ENCODE assay signal across 21 cellular contexts in the genomic region with DNA sequence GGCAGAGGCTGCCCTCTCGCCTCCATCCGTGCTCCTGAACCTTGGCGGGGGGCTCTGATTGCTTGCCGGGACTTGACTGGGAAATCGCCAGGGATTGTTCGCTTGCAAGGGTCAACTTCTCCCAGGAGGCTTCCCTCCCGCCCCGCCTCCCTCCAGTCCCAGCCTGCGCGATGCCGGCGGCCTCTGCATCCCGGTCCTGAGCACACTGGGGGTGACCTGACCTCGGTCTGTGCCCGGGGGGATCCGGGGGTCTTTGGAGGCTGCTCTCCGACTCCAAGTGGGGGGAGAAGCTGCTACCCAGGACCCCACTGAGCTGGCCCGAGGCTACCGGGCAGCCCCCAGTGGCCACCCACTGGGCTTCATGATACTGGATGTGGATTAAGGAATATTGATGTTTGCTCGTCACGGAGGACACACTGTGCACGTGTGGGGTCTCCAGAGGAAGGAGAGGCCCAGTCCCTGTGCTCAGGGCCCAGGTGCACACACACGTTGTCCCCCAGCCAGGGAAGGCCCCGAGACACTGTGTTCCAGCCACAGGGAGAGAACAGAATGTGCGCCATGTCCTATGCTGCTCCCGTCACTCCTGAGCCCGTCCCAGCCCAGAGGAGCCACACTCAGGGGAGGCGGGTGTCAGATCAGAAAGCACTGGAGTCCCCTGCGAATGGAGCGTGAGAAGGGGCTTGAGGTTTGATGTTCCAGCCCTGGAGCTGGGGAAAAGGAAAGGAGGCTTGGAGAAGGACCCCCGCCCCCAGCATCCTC. TPM values are rescaled to one million over a fixed set of nuclear protein-coding genes. Genes with fewer than 3 reads are reported as not detected.
DNase-seq lines count a peak whose midpoint lies in the region; ATAC-seq and TF ChIP-seq lines count a peak whose summit lies in the region.
"Had no signal": no experiment of that assay in that cellular context is flagged by ENCODE, and none has a peak within 500 bp of the region (broad histone marks: within the 10 kb centered on the region; RNA-seq: fewer than 3 reads in every experiment).

No MANE protein-coding gene starts in this region.

- no peak overlapping the region for H4K8ac ChIP-seq in mesenchymal stem cell (ENCODE audit: low read length)

- intact Hi-C loops in sigmoid colon (cut with DNase I) = no loop called here

- H3K4me3 ChIP-seq in mesenchymal stem cell (ENCODE audit: insufficient read depth in 1 of 2, low read depth in 1 of 2, low read length in 2 of 2) (no peak overlapping the region), sigmoid colon (no peak overlapping the region)
- H3K4me3 ChIP-seq: BLaER1 treated with 17β-estradiol and CSF1 and Interleukin-3, amounts not matched to agents 10 nM and 100 nM; HAP-1; K562; SJCRH30 had no signal

- no peak for TF ChIP-seq CTCF in sigmoid colon (IDR thresholded peaks at IDR 0.05)

- H4K91ac ChIP-seq in mesenchymal stem cell (ENCODE audit: low read length) = no peak overlapping the region

- no peak for TF ChIP-seq EP300 in sigmoid colon (IDR thresholded peaks at IDR 0.05)

- H2BK15ac ChIP-seq in mesenchymal stem cell (ENCODE audit: low read depth, poor library complexity, severe bottlenecking) = no peak overlapping the region

- H3K4me1 ChIP-seq in mesenchymal stem cell (ENCODE audit: control insufficient read depth, insufficient read depth, low read depth, low read length) (peaks cover 16% of the 10 kb centered on the region), sigmoid colon (no peaks in the 10 kb centered on the region)
- H3K4me1 ChIP-seq: HAP-1 had no signal

- H2BK5ac ChIP-seq in mesenchymal stem cell (ENCODE audit: low read depth, low read length, poor library complexity, severe bottlenecking) = no peak overlapping the region

- H2AFZ ChIP-seq in mesenchymal stem cell (ENCODE audit: low read depth, low read length) = no peak overlapping the region

- H3K18ac ChIP-seq in mesenchymal stem cell (ENCODE audit: low read depth in 1 of 2, low read length in 2 of 2) = no peak overlapping the region

- peak overlapping the region; percentile 31 for H2AK5ac ChIP-seq in mesenchymal stem cell (ENCODE audit: low read length, severe bottlenecking)

- no peak overlapping the region for H2BK12ac ChIP-seq in mesenchymal stem cell (ENCODE audit: low read length in 2 of 2)

- DNase-seq in activated CD8-positive, alpha-beta memory T cell treated with anti-CD3 and anti-CD28 coated beads, Interleukin-2, amount 50 U/mL, for 48 hours = peak; percentile 39
- no peak for DNase-seq in activated CD8-positive, alpha-beta memory T cell treated with anti-CD3 and anti-CD28 coated beads, Interleukin-2, amount 50 U/mL, for 4 hours
- DNase-seq in ecto neural progenitor cell (ENCODE audit: low spot score) (peak; percentile 59), mesenchymal stem cell (no peak), sigmoid colon (no peak), NCI-H1092 (lab: John Stamatoyannopoulos, UW) (no peak)
- peak; percentile 8 for DNase-seq in stimulated activated CD8-positive, alpha-beta memory T cell treated with anti-CD3 and anti-CD28 coated beads, Interleukin-4, amount 100 ng/mL, for 48 hours
- DNase-seq: DMS 273 treated with DMSO at 0.1 percent for 48 hours, GDM1, NCI-H1436, NCI-H2029 treated with DMSO at 0.1 percent for 48 hours, NCI-H2171 treated with DMSO at 0.1 percent for 48 hours, NCI-H446 treated with DMSO at 0.1 percent for 48 hours, NCI-H774, RPMI8226 had no signal

- H3K23ac ChIP-seq in mesenchymal stem cell (ENCODE audit: low read length in 2 of 2) = no peak overlapping the region

- no peak overlapping the region for H3K4ac ChIP-seq in mesenchymal stem cell (ENCODE audit: low read depth in 1 of 2, low read length in 2 of 2)

- H3K27me3 ChIP-seq in mesenchymal stem cell (ENCODE audit: control insufficient read depth in 1 of 2, insufficient read depth in 1 of 2, low read length in 2 of 2) (peaks cover 28 to 75% of the 10 kb centered on the region in 2 experiments), sigmoid colon (peaks cover 3 to 76% (median 50%) of the 10 kb centered on the region in 3 donors)

- 73% methylated on average over 31 of the region's 31 CpGs for WGBS in mesenchymal stem cell
- 48 to 61% methylated on average over 31 of the region's 31 CpGs for WGBS in sigmoid colon, 2 donors

- H3K36me3 ChIP-seq in mesenchymal stem cell (ENCODE audit: control insufficient read depth in 1 of 2, insufficient read depth in 2 of 2, low read depth in 1 of 2, low read length in 2 of 2) = no peaks in the 10 kb centered on the region
- no peaks in the 10 kb centered on the region for H3K36me3 ChIP-seq in sigmoid colon
- H3K36me3 ChIP-seq: BLaER1 treated with 17β-estradiol and CSF1 and Interleukin-3, amounts not matched to agents 10 nM and 100 nM; HAP-1; SJCRH30 had no signal

- H3K9me3 ChIP-seq in mesenchymal stem cell (ENCODE audit: control insufficient read depth, low read length) (no peaks in the 10 kb centered on the region), sigmoid colon (no peaks in the 10 kb centered on the region)
- H3K9me3 ChIP-seq: HAP-1, SJCRH30 had no signal

- no peak for TF ChIP-seq POLR2A in sigmoid colon (IDR thresholded peaks at IDR 0.05)

- no peak overlapping the region for H2BK120ac ChIP-seq in mesenchymal stem cell (ENCODE audit: low read depth, low read length)

- no peak overlapping the region for H3K4me2 ChIP-seq in mesenchymal stem cell (ENCODE audit: low read length, poor library complexity, severe bottlenecking)

- H3K79me1 ChIP-seq in mesenchymal stem cell (replicated peaks; ENCODE audit: low read length, poor library complexity, severe bottlenecking) = no peaks in the 10 kb centered on the region

- no peak for ATAC-seq in HG02610 (IDR thresholded peaks at IDR 0.05; ENCODE audit: unreplicated experiment)
- ATAC-seq: K562 had no signal

- no peak overlapping the region for H3K14ac ChIP-seq in mesenchymal stem cell (ENCODE audit: low read length in 2 of 2)

- H3K27ac ChIP-seq in mesenchymal stem cell (ENCODE audit: low read length, poor library complexity, severe bottlenecking) (no peak overlapping the region), sigmoid colon (no peak overlapping the region)
- H3K27ac ChIP-seq: BLaER1 treated with 17β-estradiol and CSF1 and Interleukin-3, amounts not matched to agents 10 nM and 100 nM had no signal

- H3K9ac ChIP-seq in mesenchymal stem cell (ENCODE audit: low read length) = no peak overlapping the region
- H3K9ac ChIP-seq: BLaER1 treated with 17β-estradiol and CSF1 and Interleukin-3, amounts not matched to agents 10 nM and 100 nM had no signal

RNA-seq across cellular contexts. Expression of a gene that starts 55.9 kb away (rescaled TPM):
- not detected for polyA plus RNA-seq in mesenchymal stem cell (2013, experiment 1 of 2)
- polyA plus RNA-seq in mesenchymal stem cell (2013, experiment 2 of 2) = not detected
- not detected for total RNA-seq in sigmoid colon
- polyA plus RNA-seq in sigmoid colon = not detected
- total RNA-seq: A172, K562, SJCRH30 had no signal
- polyA plus RNA-seq: K562 had no signal

Comparison
In these comparisons a context has a peak if more than half of its experiments do, and no peak if none do; other contexts are left out.
1. DNase-seq: peak in activated CD8-positive, alpha-beta memory T cell treated with anti-CD3 and anti-CD28 coated beads, Interleukin-2, amount 50 U/mL, for 48 hours (single experiment), ecto neural progenitor cell (single experiment) and stimulated activated CD8-positive, alpha-beta memory T cell treated with anti-CD3 and anti-CD28 coated beads, Interleukin-4, amount 100 ng/mL, for 48 hours (single experiment); none in activated CD8-positive, alpha-beta memory T cell treated with anti-CD3 and anti-CD28 coated beads, Interleukin-2, amount 50 U/mL, for 4 hours (single experiment), mesenchymal stem cell (single experiment), sigmoid colon (single experiment) and NCI-H1092 (single experiment).